ENCODE assay signal across 1 cellular context in genomic region chr9:111232997-111233790, GRCh38.
TF ChIP-seq lines count a peak whose summit lies in the region.

No MANE protein-coding gene starts in this region.

TF ChIP-seq in GM12878, 131 proteins besides CTCF, POLR2A, EP300 and RAD21 (continued from another document):
- TF ChIP-seq, protein P1, sequence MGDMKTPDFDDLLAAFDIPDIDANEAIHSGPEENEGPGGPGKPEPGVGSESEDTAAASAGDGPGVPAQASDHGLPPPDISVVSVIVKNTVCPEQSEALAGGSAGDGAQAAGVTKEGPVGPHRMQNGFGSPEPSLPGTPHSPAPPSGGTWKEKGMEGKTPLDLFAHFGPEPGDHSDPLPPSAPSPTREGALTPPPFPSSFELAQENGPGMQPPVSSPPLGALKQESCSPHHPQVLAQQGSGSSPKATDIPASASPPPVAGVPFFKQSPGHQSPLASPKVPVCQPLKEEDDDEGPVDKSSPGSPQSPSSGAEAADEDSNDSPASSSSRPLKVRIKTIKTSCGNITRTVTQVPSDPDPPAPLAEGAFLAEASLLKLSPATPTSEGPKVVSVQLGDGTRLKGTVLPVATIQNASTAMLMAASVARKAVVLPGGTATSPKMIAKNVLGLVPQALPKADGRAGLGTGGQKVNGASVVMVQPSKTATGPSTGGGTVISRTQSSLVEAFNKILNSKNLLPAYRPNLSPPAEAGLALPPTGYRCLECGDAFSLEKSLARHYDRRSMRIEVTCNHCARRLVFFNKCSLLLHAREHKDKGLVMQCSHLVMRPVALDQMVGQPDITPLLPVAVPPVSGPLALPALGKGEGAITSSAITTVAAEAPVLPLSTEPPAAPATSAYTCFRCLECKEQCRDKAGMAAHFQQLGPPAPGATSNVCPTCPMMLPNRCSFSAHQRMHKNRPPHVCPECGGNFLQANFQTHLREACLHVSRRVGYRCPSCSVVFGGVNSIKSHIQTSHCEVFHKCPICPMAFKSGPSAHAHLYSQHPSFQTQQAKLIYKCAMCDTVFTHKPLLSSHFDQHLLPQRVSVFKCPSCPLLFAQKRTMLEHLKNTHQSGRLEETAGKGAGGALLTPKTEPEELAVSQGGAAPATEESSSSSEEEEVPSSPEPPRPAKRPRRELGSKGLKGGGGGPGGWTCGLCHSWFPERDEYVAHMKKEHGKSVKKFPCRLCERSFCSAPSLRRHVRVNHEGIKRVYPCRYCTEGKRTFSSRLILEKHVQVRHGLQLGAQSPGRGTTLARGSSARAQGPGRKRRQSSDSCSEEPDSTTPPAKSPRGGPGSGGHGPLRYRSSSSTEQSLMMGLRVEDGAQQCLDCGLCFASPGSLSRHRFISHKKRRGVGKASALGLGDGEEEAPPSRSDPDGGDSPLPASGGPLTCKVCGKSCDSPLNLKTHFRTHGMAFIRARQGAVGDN (IDR thresholded peaks at IDR 0.05): no peak
- no peak for TF ChIP-seq SMC3 (IDR thresholded peaks at IDR 0.05; ENCODE audit: borderline replicate concordance, low read length)
- no peak for TF ChIP-seq EED (IDR thresholded peaks at IDR 0.05; ENCODE audit: low read depth)
- TF ChIP-seq, protein P2, sequence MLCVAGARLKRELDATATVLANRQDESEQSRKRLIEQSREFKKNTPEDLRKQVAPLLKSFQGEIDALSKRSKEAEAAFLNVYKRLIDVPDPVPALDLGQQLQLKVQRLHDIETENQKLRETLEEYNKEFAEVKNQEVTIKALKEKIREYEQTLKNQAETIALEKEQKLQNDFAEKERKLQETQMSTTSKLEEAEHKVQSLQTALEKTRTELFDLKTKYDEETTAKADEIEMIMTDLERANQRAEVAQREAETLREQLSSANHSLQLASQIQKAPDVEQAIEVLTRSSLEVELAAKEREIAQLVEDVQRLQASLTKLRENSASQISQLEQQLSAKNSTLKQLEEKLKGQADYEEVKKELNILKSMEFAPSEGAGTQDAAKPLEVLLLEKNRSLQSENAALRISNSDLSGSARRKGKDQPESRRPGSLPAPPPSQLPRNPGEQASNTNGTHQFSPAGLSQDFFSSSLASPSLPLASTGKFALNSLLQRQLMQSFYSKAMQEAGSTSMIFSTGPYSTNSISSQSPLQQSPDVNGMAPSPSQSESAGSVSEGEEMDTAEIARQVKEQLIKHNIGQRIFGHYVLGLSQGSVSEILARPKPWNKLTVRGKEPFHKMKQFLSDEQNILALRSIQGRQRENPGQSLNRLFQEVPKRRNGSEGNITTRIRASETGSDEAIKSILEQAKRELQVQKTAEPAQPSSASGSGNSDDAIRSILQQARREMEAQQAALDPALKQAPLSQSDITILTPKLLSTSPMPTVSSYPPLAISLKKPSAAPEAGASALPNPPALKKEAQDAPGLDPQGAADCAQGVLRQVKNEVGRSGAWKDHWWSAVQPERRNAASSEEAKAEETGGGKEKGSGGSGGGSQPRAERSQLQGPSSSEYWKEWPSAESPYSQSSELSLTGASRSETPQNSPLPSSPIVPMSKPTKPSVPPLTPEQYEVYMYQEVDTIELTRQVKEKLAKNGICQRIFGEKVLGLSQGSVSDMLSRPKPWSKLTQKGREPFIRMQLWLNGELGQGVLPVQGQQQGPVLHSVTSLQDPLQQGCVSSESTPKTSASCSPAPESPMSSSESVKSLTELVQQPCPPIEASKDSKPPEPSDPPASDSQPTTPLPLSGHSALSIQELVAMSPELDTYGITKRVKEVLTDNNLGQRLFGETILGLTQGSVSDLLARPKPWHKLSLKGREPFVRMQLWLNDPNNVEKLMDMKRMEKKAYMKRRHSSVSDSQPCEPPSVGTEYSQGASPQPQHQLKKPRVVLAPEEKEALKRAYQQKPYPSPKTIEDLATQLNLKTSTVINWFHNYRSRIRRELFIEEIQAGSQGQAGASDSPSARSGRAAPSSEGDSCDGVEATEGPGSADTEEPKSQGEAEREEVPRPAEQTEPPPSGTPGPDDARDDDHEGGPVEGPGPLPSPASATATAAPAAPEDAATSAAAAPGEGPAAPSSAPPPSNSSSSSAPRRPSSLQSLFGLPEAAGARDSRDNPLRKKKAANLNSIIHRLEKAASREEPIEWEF (IDR thresholded peaks at IDR 0.05; ENCODE audit: insufficient replicate concordance, low read depth, low read length): no peak
- no peak for TF ChIP-seq SRF (IDR thresholded peaks at IDR 0.05; ENCODE audit: low read depth in 2 of 2, low read length in 2 of 2)
- TF ChIP-seq MYB (IDR thresholded peaks at IDR 0.05; ENCODE audit: borderline replicate concordance, low read depth, low read length): no peak
TF ChIP-seq in GM12878: peak in this region for 0.
